8 cellular contexts compared by ENCODE assay signal in the genomic region with DNA sequence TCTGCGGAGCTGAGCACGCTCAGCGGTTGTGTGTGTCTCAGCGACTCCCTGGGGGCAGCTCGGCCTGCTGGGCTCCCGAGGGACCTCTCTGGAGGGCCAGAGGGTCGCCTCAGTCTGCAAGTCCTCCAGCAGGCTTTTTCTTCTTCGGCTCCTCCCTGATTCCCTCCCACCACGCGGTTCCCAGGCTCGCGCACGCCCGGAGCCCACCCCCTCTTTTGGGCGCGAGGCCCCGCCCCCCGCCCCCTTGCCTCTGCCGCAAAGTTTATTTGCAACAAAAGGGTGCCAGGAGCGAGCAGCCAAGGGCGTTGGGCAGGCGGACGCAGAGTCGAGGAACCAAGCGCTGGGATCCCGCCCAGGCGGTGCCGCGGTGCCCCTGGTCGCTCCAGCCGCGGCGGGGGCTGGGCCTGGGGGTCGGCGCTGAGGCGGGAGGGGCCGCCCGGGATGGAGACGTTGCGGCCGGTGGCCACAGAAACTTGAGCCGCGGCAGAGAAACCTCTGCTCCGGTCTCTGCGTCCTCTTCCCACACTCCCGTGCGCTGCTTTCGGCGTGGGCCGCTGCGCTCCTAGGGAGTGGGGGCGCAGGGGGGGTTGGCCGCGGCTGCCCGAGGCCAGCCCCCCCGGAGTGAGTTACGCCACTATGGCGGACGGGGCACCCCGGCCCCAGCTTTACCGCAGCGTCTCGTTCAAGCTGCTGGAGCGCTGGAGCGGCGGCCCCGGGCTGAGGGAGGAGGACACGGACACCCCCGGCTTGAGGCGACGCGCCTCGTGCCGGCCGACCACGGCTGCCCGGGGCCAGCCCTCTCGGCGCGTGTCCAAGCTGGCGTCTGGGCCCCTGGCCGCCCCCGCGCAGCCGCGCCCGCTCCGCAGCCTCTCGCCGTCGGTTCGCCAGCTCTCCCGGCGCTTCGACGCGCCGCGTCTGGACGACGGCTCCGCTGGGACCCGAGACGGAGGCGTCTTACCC. TPM values are rescaled to one million over a fixed set of nuclear protein-coding genes. Genes with fewer than 3 reads are reported as not detected.
DNase-seq lines count a peak whose midpoint lies in the region; ATAC-seq and TF ChIP-seq lines count a peak whose summit lies in the region.

A gene with protein sequence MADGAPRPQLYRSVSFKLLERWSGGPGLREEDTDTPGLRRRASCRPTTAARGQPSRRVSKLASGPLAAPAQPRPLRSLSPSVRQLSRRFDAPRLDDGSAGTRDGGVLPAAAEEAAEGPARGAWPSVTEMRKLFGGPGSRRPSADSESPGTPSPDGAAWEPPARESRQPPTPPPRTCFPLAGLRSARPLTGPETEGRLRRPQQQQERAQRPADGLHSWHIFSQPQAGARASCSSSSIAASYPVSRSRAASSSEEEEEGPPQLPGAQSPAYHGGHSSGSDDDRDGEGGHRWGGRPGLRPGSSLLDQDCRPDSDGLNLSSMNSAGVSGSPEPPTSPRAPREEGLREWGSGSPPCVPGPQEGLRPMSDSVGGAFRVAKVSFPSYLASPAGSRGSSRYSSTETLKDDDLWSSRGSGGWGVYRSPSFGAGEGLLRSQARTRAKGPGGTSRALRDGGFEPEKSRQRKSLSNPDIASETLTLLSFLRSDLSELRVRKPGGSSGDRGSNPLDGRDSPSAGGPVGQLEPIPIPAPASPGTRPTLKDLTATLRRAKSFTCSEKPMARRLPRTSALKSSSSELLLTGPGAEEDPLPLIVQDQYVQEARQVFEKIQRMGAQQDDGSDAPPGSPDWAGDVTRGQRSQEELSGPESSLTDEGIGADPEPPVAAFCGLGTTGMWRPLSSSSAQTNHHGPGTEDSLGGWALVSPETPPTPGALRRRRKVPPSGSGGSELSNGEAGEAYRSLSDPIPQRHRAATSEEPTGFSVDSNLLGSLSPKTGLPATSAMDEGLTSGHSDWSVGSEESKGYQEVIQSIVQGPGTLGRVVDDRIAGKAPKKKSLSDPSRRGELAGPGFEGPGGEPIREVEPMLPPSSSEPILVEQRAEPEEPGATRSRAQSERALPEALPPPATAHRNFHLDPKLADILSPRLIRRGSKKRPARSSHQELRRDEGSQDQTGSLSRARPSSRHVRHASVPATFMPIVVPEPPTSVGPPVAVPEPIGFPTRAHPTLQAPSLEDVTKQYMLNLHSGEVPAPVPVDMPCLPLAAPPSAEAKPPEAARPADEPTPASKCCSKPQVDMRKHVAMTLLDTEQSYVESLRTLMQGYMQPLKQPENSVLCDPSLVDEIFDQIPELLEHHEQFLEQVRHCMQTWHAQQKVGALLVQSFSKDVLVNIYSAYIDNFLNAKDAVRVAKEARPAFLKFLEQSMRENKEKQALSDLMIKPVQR (N-terminal part only) (plus strand): TSS at position 274 of the 960 bp plus-strand sequence. CDS start 363 bp downstream, at position 637.

- TF ChIP-seq CTCF in astrocyte of the spinal cord (IDR thresholded peaks at IDR 0.05; ENCODE audit: low read depth, low read length) (no peak), right atrium auricular region (IDR thresholded peaks at IDR 0.05) (no peak), prostate gland (IDR thresholded peaks at IDR 0.05) (peak in 1 of 4 experiments; percentile 5)

- H3K4me3 ChIP-seq in Jurkat, Clone E6-1 (ENCODE audit: low read length): peak within 1 kb of the TSS; percentile 74
- peak within 1 kb of the TSS; percentile 75 for H3K4me3 ChIP-seq in SJSA1
- peak within 1 kb of the TSS; percentile 60 for H3K4me3 ChIP-seq in astrocyte of the spinal cord (ENCODE audit: low read depth, low read length)
- peak within 1 kb of the TSS; percentile 60 to 72 for H3K4me3 ChIP-seq in right atrium auricular region
- peak within 1 kb of the TSS; percentile 67 to 76 for H3K4me3 ChIP-seq in prostate gland

- DNase-seq in DMS79 treated with DMSO at 0.1 percent for 48 hours (lab: John Stamatoyannopoulos, UW) (peak; percentile 92), SJSA1 (ENCODE audit: low read depth in 1 of 2, low spot score in 2 of 2) (peak; percentile 47 to 74), astrocyte of the spinal cord (ENCODE audit: low read depth, low spot score) (peak; percentile 88), right atrium auricular region (ENCODE audit: low spot score) (no peak), prostate gland (ENCODE audit: low spot score) (peak; percentile 74)
- DNase-seq in Jurkat, Clone E6-1 (ENCODE audit: low read depth, low spot score): peak; percentile 52

- intact Hi-C loops in prostate gland (cut with DNase I): loop anchor here (5.0 kb wide), 1 partner anchor 84 kb away; no protein-coding TSS in a partner anchor

- peak within 1 kb of the TSS; percentile 97 for H3K27ac ChIP-seq in SJSA1
- peak within 1 kb of the TSS; percentile 95 to 98 for H3K27ac ChIP-seq in right atrium auricular region
- H3K27ac ChIP-seq in prostate gland: peak within 1 kb of the TSS; percentile 97

- under 1% methylated on average over 57 of the region's 105 CpGs for WGBS in prostate gland

- in situ Hi-C loops in astrocyte of the spinal cord (cut with HindIII; ENCODE audit: low sequenced_read_pairs): no loop called here

- H3K36me3 ChIP-seq in SJSA1: peaks cover 30% of the 10 kb centered on the region
- peaks cover 5% of the 10 kb centered on the region for H3K36me3 ChIP-seq in right atrium auricular region
- no peaks in the 10 kb centered on the region for H3K36me3 ChIP-seq in prostate gland

- H3K27me3 ChIP-seq in SJSA1 (replicated peaks) (no peaks in the 10 kb centered on the region), right atrium auricular region (no peaks in the 10 kb centered on the region), prostate gland (replicated peaks; ENCODE audit: insufficient read depth) (no peaks in the 10 kb centered on the region)

- no peaks in the 10 kb centered on the region for H3K9me3 ChIP-seq in SJSA1 (replicated peaks)
- H3K9me3 ChIP-seq in right atrium auricular region: no peaks in the 10 kb centered on the region
- H3K9me3 ChIP-seq in prostate gland: no peaks in the 10 kb centered on the region

- H3K4me1 ChIP-seq in SJSA1 (replicated peaks) (peaks cover 34% of the 10 kb centered on the region), right atrium auricular region (peaks cover 0 to 46% of the 10 kb centered on the region in 2 donors), prostate gland (replicated peaks) (peaks cover 6% of the 10 kb centered on the region)

- ATAC-seq in GM21576 (IDR thresholded peaks at IDR 0.05; ENCODE audit: unreplicated experiment) (peak; percentile 15), GM18520 (IDR thresholded peaks at IDR 0.05; ENCODE audit: unreplicated experiment) (no peak)

- peak; percentile 62 for TF ChIP-seq POLR2A in prostate gland (IDR thresholded peaks at IDR 0.05)

RNA-seq across cellular contexts. Expression of the gene that starts here (rescaled TPM):
- polyA plus RNA-seq in Jurkat, Clone E6-1 (2012; ENCODE audit: insufficient read depth, insufficient read length): 4.4 TPM
- total RNA-seq in SJSA1 (2014; rRNA removed; shearing (Covaris generic)): 8.3 and 14.6 TPM in 2 replicates
- total RNA-seq in right atrium auricular region (10 to 100 TPM; 41.6 to 59.9 TPM), prostate gland (10 to 100 TPM; 34.0 to 66.9 TPM)
